ENCODE assay signal across 10 cellular contexts in the genomic region with DNA sequence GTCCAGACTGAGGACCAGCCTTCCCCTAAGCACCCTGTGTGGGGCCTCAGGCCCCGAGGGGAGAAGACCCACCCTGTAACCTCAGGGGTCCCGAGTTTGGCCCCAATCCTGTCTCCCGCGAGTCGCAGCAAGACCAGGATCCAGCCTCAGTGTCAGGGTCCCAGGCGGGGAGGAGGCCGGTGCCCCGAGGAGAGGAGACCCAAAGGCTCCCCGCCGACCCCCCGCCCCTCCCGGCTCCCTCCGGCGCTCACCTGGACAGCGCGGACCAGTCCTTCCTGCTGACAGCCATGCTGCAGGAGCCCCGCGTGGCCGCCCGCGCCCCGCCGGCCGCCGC. TPM values are rescaled to one million over a fixed set of nuclear protein-coding genes. Genes with fewer than 3 reads are reported as not detected.
A peak's percentile ranks its signal among the peaks of the same experiment; 100 is the strongest.
DNase-seq lines count a peak whose midpoint lies in the region; ATAC-seq and TF ChIP-seq lines count a peak whose summit lies in the region.
"Had no signal": no experiment of that assay in that cellular context is flagged by ENCODE, and none has a peak within 500 bp of the region (broad histone marks: within the 10 kb centered on the region; RNA-seq: fewer than 3 reads in every experiment).

A gene with protein sequence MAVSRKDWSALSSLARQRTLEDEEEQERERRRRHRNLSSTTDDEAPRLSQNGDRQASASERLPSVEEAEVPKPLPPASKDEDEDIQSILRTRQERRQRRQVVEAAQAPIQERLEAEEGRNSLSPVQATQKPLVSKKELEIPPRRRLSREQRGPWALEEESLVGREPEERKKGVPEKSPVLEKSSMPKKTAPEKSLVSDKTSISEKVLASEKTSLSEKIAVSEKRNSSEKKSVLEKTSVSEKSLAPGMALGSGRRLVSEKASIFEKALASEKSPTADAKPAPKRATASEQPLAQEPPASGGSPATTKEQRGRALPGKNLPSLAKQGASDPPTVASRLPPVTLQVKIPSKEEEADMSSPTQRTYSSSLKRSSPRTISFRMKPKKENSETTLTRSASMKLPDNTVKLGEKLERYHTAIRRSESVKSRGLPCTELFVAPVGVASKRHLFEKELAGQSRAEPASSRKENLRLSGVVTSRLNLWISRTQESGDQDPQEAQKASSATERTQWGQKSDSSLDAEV (minus strand): TSS at position 307 of the 334 bp plus-strand sequence. CDS start 18 bp downstream, at position 289.

- H3K23ac ChIP-seq in mesenchymal stem cell (ENCODE audit: low read length in 2 of 2) = peak within 1 kb of the TSS in 1 of 2 experiments; percentile 51

- H3K36me3 ChIP-seq in PC-3 (ENCODE audit: low read depth, low read length) = no peaks in the 10 kb centered on the region
- no peaks in the 10 kb centered on the region for H3K36me3 ChIP-seq in mesenchymal stem cell (ENCODE audit: control insufficient read depth in 1 of 2, insufficient read depth in 2 of 2, low read depth in 1 of 2, low read length in 2 of 2)
- no peaks in the 10 kb centered on the region for H3K36me3 ChIP-seq in suprapubic skin

- ATAC-seq in PC-3 = no peak
- ATAC-seq in HG03439 (IDR thresholded peaks at IDR 0.05; ENCODE audit: unreplicated experiment) = no peak
- ATAC-seq in HG02973 (IDR thresholded peaks at IDR 0.05; ENCODE audit: unreplicated experiment) = no peak
- ATAC-seq: natural killer cell; stimulated activated naive CD8-positive, alpha-beta T cell treated with anti-CD3 and anti-CD28 coated beads, Interleukin-15, amount 100 ng/mL, for 72 hours had no signal

- H3K4ac ChIP-seq in mesenchymal stem cell (ENCODE audit: low read depth in 1 of 2, low read length in 2 of 2) = no peak within 1 kb of the TSS

- H3K4me1 ChIP-seq in PC-3 (ENCODE audit: insufficient read depth, low read length) (peaks cover 52% of the 10 kb centered on the region), mesenchymal stem cell (ENCODE audit: control insufficient read depth, insufficient read depth, low read depth, low read length) (peaks cover 60% of the 10 kb centered on the region), suprapubic skin (peaks cover 60% of the 10 kb centered on the region)

- POLR2A ChIA-PET in PC-3 (lab: Charles Lee; ENCODE audit: unreplicated experiment) = no interaction called here

- H2BK12ac ChIP-seq in mesenchymal stem cell (ENCODE audit: low read length in 2 of 2) = no peak within 1 kb of the TSS

- H3K14ac ChIP-seq in mesenchymal stem cell (ENCODE audit: low read length in 2 of 2) = no peak within 1 kb of the TSS

- CTCF ChIA-PET in PC-3 (lab: Charles Lee) = no interaction called here

- H3K4me3 ChIP-seq in PC-3 (ENCODE audit: low read length) = peak within 1 kb of the TSS; percentile 80
- peak within 1 kb of the TSS; percentile 57 for H3K4me3 ChIP-seq in epithelial cell of proximal tubule (ENCODE audit: low read depth, low read length)
- peak within 1 kb of the TSS in 1 of 2 experiments; percentile 56 for H3K4me3 ChIP-seq in mesenchymal stem cell (ENCODE audit: insufficient read depth in 1 of 2, low read depth in 1 of 2, low read length in 2 of 2)
- H3K4me3 ChIP-seq in suprapubic skin = peak within 1 kb of the TSS; percentile 52

- H2AFZ ChIP-seq in PC-3 (ENCODE audit: low read length) = peak within 1 kb of the TSS; percentile 82
- no peak within 1 kb of the TSS for H2AFZ ChIP-seq in mesenchymal stem cell (ENCODE audit: low read depth, low read length)

- H3K9ac ChIP-seq in PC-3 (ENCODE audit: low read length) (peak within 1 kb of the TSS; percentile 92), mesenchymal stem cell (ENCODE audit: low read length) (no peak within 1 kb of the TSS)

- peaks cover 65% of the 10 kb centered on the region for H3K79me2 ChIP-seq in PC-3 (ENCODE audit: low read length)

- no peaks in the 10 kb centered on the region for H3K9me2 ChIP-seq in PC-3 (replicated peaks; ENCODE audit: low read length)

- H3K27me3 ChIP-seq in PC-3 (ENCODE audit: low read length) = no peaks in the 10 kb centered on the region
- peaks cover 0 to 93% of the 10 kb centered on the region in 2 experiments for H3K27me3 ChIP-seq in mesenchymal stem cell (ENCODE audit: control insufficient read depth in 1 of 2, insufficient read depth in 1 of 2, low read length in 2 of 2)
- peaks cover 25% of the 10 kb centered on the region for H3K27me3 ChIP-seq in suprapubic skin

- 8% methylated on average over 25 of the region's 25 CpGs for WGBS in mesenchymal stem cell
- WGBS in suprapubic skin = 4% methylated on average over 17 of the region's 25 CpGs

- no peak within 1 kb of the TSS for H4K91ac ChIP-seq in mesenchymal stem cell (ENCODE audit: low read length)

- H3K79me1 ChIP-seq in mesenchymal stem cell (replicated peaks; ENCODE audit: low read length, poor library complexity, severe bottlenecking) = peaks cover 16% of the 10 kb centered on the region

- no peak within 1 kb of the TSS for H4K8ac ChIP-seq in mesenchymal stem cell (ENCODE audit: low read length)

- no peak for TF ChIP-seq EP300 in suprapubic skin (IDR thresholded peaks at IDR 0.05)

- TF ChIP-seq CTCF in PC-3 (conservative IDR thresholded peaks at IDR 0.05; ENCODE audit: low read depth, low read length) = no peak; the same call in 1 of the 2 replicates
- no peak for TF ChIP-seq CTCF in epithelial cell of proximal tubule (conservative IDR thresholded peaks at IDR 0.05; ENCODE audit: low read depth, low read length)
- TF ChIP-seq CTCF in suprapubic skin (IDR thresholded peaks at IDR 0.05) = no peak

- peak within 1 kb of the TSS; percentile 87 for H3K4me2 ChIP-seq in PC-3 (ENCODE audit: low read length)
- peak within 1 kb of the TSS; percentile 81 for H3K4me2 ChIP-seq in mesenchymal stem cell (ENCODE audit: low read length, poor library complexity, severe bottlenecking)

- H2BK5ac ChIP-seq in mesenchymal stem cell (ENCODE audit: low read depth, low read length, poor library complexity, severe bottlenecking) = peak within 1 kb of the TSS; percentile 72

- BruUV-seq in PC-3 (replicated peaks; lab: Mats Ljungman, UMichigan) = no TSS peak

- H3F3A ChIP-seq in PC-3 (ENCODE audit: low read length, unreplicated experiment) = peaks cover 13% of the 10 kb centered on the region

- intact Hi-C loops in PC-3 (cut with micrococcal nuclease) = no loop called here

- H4K20me1 ChIP-seq in PC-3 (ENCODE audit: low read length) = peaks cover 32% of the 10 kb centered on the region

- H3K27ac ChIP-seq in PC-3 (ENCODE audit: low read length) (peak within 1 kb of the TSS; percentile 73), mesenchymal stem cell (ENCODE audit: low read length, poor library complexity, severe bottlenecking) (peak within 1 kb of the TSS; percentile 92), suprapubic skin (peak within 1 kb of the TSS; percentile 94)

- H3K18ac ChIP-seq in mesenchymal stem cell (ENCODE audit: low read depth in 1 of 2, low read length in 2 of 2) = no peak within 1 kb of the TSS

- TF ChIP-seq POLR2A in suprapubic skin (IDR thresholded peaks at IDR 0.05) = no peak

- H2AK5ac ChIP-seq in mesenchymal stem cell (ENCODE audit: low read length, severe bottlenecking) = peak within 1 kb of the TSS; percentile 93

- DNase-seq in PC-3 (no peak), epithelial cell of proximal tubule (ENCODE audit: low read depth) (no peak), mesenchymal stem cell (no peak), suprapubic skin (ENCODE audit: low spot score in 2 of 2) (no peak), NCI-H524 treated with DMSO at 0.1 percent for 48 hours (lab: John Stamatoyannopoulos, UW) (no peak), DMS153 (lab: John Stamatoyannopoulos, UW) (no peak)
- DNase-seq: natural killer cell; stimulated activated naive CD8-positive, alpha-beta T cell treated with anti-CD3 and anti-CD28 coated beads, Interleukin-15, amount 100 ng/mL, for 72 hours had no signal

- peak within 1 kb of the TSS; percentile 52 for H2BK15ac ChIP-seq in mesenchymal stem cell (ENCODE audit: low read depth, poor library complexity, severe bottlenecking)

- H2BK120ac ChIP-seq in mesenchymal stem cell (ENCODE audit: low read depth, low read length) = no peak within 1 kb of the TSS

- H3K9me3 ChIP-seq in PC-3 (ENCODE audit: low read length) (no peaks in the 10 kb centered on the region), mesenchymal stem cell (ENCODE audit: control insufficient read depth, low read length) (no peaks in the 10 kb centered on the region), suprapubic skin (no peaks in the 10 kb centered on the region)

RNA-seq across cellular contexts. Expression of the gene that starts here (rescaled TPM):
- total RNA-seq in PC-3 (2014; rRNA removed) = 310 and 381 TPM in 2 replicates
- total RNA-seq in epithelial cell of proximal tubule = 36.9 and 72.5 TPM in 2 replicates
- polyA plus RNA-seq in mesenchymal stem cell (2013, experiment 1 of 2) = not detected
- not detected for polyA plus RNA-seq in mesenchymal stem cell (2013, experiment 2 of 2)
- total RNA-seq in suprapubic skin = 100 to 1,000 TPM; 175 to 303 (median 218) TPM
